ENCODE assay signal across 8 cellular contexts in the genomic region with DNA sequence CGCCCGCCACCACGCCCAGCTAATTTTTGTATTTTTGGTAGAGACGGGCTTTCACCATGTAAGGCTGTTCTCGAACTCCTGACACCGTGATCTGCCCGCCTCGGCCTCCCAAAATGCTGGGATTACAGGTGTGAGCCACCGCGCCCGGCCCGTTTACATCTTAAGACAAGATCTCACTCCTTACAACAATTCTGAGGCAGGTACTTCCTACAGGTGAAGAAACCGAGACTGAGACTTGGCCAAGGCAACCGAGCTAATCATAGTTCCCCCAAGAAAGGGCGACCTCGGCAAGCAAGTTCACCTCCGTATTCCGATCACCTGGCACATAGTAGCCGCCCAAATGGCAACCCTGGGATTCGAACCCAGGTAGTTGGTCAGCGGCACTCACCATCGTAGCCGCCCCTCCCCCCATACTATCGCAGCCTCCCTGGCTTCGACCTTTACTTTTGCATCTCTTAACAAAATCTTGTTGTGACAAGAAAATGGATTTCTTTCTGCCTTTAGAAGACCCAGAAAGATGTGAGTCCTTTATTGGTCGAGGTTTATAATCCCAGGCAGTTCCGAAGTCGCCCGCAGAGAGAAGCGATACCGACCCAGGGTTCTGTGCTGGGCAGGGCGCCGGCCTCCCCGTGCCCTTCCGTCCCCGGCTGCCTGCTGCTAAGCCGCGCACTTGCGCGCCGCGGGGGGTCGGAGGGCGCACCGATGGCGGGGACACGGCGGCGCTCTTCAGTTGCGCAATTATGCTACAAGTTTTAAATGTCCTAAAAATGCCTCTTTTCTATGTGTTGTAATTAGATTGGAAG. TPM values are rescaled to one million over a fixed set of nuclear protein-coding genes. Genes with fewer than 3 reads are reported as not detected.
DNase-seq lines count a peak whose midpoint lies in the region; ATAC-seq and TF ChIP-seq lines count a peak whose summit lies in the region.

No MANE protein-coding gene starts in this region.

- no peak overlapping the region for H3K9ac ChIP-seq in parathyroid adenoma

- 34 to 40% methylated on average over 34 to 40 of the region's 50 CpGs for WGBS in esophagus squamous epithelium, 2 donors

- H3K36me3 ChIP-seq in esophagus squamous epithelium (peaks cover 0 to 17% (median 7%) of the 10 kb centered on the region in 3 donors), parathyroid adenoma (ENCODE audit: control insufficient read depth, insufficient read depth, low read length) (no peaks in the 10 kb centered on the region)

- H3K4me1 ChIP-seq in esophagus squamous epithelium (peaks cover 9 to 54% (median 17%) of the 10 kb centered on the region in 3 donors), parathyroid adenoma (no peaks in the 10 kb centered on the region)

- H3K4me3 ChIP-seq in esophagus squamous epithelium: peak overlapping the region; percentile 73 to 93 (median 83)
- no peak overlapping the region for H3K4me3 ChIP-seq in parathyroid adenoma (ENCODE audit: low read depth, low read length)

- TF ChIP-seq CTCF in esophagus squamous epithelium (IDR thresholded peaks at IDR 0.05) (no peak), parathyroid adenoma (IDR thresholded peaks at IDR 0.05) (no peak)

- TF ChIP-seq POLR2A in esophagus squamous epithelium (IDR thresholded peaks at IDR 0.05): no peak

- peak overlapping the region; percentile 96 for H2AFZ ChIP-seq in parathyroid adenoma

- peak; percentile 10 for DNase-seq in ELR (ENCODE audit: low read depth)
- DNase-seq in RPMI8226: peak; percentile 36
- DNase-seq in esophagus squamous epithelium (lab: John Stamatoyannopoulos, UW): no peak
- no peak for DNase-seq in NCI-H774 (lab: John Stamatoyannopoulos, UW)
- no peak for DNase-seq in GDM1 (lab: John Stamatoyannopoulos, UW)

- H3K27ac ChIP-seq in esophagus squamous epithelium (peak overlapping the region; percentile 71 to 90 (median 80)), parathyroid adenoma (no peak overlapping the region)

- H3K9me3 ChIP-seq in esophagus squamous epithelium (no peaks in the 10 kb centered on the region), parathyroid adenoma (ENCODE audit: control insufficient read depth, low read length) (no peaks in the 10 kb centered on the region)

- H3K4me2 ChIP-seq in parathyroid adenoma (ENCODE audit: low read length): peak overlapping the region; percentile 69

- H3K27me3 ChIP-seq in esophagus squamous epithelium (no peaks in the 10 kb centered on the region), parathyroid adenoma (ENCODE audit: control insufficient read depth, insufficient read depth, low read length) (no peaks in the 10 kb centered on the region)

- no peaks in the 10 kb centered on the region for H3K79me2 ChIP-seq in parathyroid adenoma

- intact Hi-C loops in esophagus squamous epithelium (cut with DNase I): no loop called here

- no peak for ATAC-seq in HG02610 (IDR thresholded peaks at IDR 0.05; ENCODE audit: unreplicated experiment)
- ATAC-seq in HG03097 (IDR thresholded peaks at IDR 0.05; ENCODE audit: low FRiP score, unreplicated experiment): no peak

RNA-seq across cellular contexts. Expression of a gene that starts 1.1 kb away (rescaled TPM):
- total RNA-seq in esophagus squamous epithelium: 10 to 100 TPM in 1 of 4 donors, 1 to 10 TPM in 3; 7.2 to 11.3 (median 8.6) TPM

RNA-seq across cellular contexts. Expression of a gene that starts 59.4 kb away (rescaled TPM):
- 10 to 100 TPM; 12.6 to 24.8 (median 15.4) TPM for total RNA-seq in esophagus squamous epithelium

Comparison
In these comparisons a context has a peak if more than half of its experiments do, and no peak if none do; other contexts are left out.
1. DNase-seq: peak in ELR (single experiment) and RPMI8226 (single experiment); none in esophagus squamous epithelium (single experiment), NCI-H774 (single experiment) and GDM1 (single experiment).